Comparison of ENCODE assay signal across 8 cellular contexts in genomic region chr11:104968365-104968855, GRCh38. TPM values are rescaled to one million over a fixed set of nuclear protein-coding genes. Genes with fewer than 3 reads are reported as not detected.
DNase-seq lines count a peak whose midpoint lies in the region; ATAC-seq, FAIRE-seq and TF ChIP-seq lines count a peak whose summit lies in the region.

Gene CASP4 (minus strand): TSS chr11:104968574. CDS start chr11:104968525, 49 bp downstream.

- FAIRE-seq in astrocyte (lab: Jason Lieb, UNC): peak; percentile 66

- no peaks in the 10 kb centered on the region for H3K36me3 ChIP-seq in astrocyte (ENCODE audit: insufficient read depth, low read length)

- H3K27me3 ChIP-seq in astrocyte (ENCODE audit: insufficient read depth, low read length): no peaks in the 10 kb centered on the region

- H3K4me1 Mint-ChIP-seq in astrocyte (ENCODE audit: low read depth, unreplicated experiment) (no peaks in the 10 kb centered on the region), immature natural killer cell (peaks cover 46 to 56% of the 10 kb centered on the region in 2 donors)
- peaks cover 39% of the 10 kb centered on the region for H3K4me1 Mint-ChIP-seq in stimulated activated memory B cell treated with anti-CD40 and anti-IgM and Interleukin-4, amounts not matched to agents 10 μg/mL and 1 μg/mL and 100 μg/mL, for 72 hours

- ATAC-seq in GM18519 (IDR thresholded peaks at IDR 0.05; ENCODE audit: low FRiP score, unreplicated experiment) (peak; percentile 84), HG03045 (IDR thresholded peaks at IDR 0.05; ENCODE audit: unreplicated experiment) (peak; percentile 84)
- ATAC-seq in stimulated activated memory B cell treated with anti-CD40 and anti-IgM and Interleukin-4, amounts not matched to agents 10 μg/mL and 1 μg/mL and 100 μg/mL, for 72 hours: peak; percentile 73

- no peak for TF ChIP-seq CTCF in astrocyte (IDR thresholded peaks at IDR 0.05; ENCODE audit: insufficient read depth, low read depth, low read length)

- no peaks in the 10 kb centered on the region for H4K20me1 ChIP-seq in astrocyte (ENCODE audit: insufficient read depth, low read length)

- H3K4me3 ChIP-seq in astrocyte (ENCODE audit: insufficient read depth, low read depth, low read length): peak within 1 kb of the TSS; percentile 65

- H3K9me3 ChIP-seq in astrocyte (ENCODE audit: insufficient read depth, low read depth, low read length): no peaks in the 10 kb centered on the region

- H3K27me3 Mint-ChIP-seq in astrocyte (ENCODE audit: low read depth, unreplicated experiment): no peaks in the 10 kb centered on the region
- H3K27me3 Mint-ChIP-seq in immature natural killer cell (ENCODE audit: low read depth in 3 of 3): peaks cover 0 to 2% (median 0%) of the 10 kb centered on the region in 3 donors
- no peaks in the 10 kb centered on the region for H3K27me3 Mint-ChIP-seq in stimulated activated memory B cell treated with anti-CD40 and anti-IgM and Interleukin-4, amounts not matched to agents 10 μg/mL and 1 μg/mL and 100 μg/mL, for 72 hours

- no peak within 1 kb of the TSS for H3K4me3 Mint-ChIP-seq in astrocyte (ENCODE audit: unreplicated experiment)
- H3K4me3 Mint-ChIP-seq in immature natural killer cell: peak within 1 kb of the TSS; percentile 90 to 98 (median 97)
- H3K4me3 Mint-ChIP-seq in stimulated activated memory B cell treated with anti-CD40 and anti-IgM and Interleukin-4, amounts not matched to agents 10 μg/mL and 1 μg/mL and 100 μg/mL, for 72 hours: peak within 1 kb of the TSS; percentile 91

- no peaks in the 10 kb centered on the region for H3K4me1 ChIP-seq in astrocyte (ENCODE audit: insufficient read depth, low read length)

- no peaks in the 10 kb centered on the region for H3K79me2 ChIP-seq in astrocyte (ENCODE audit: insufficient read depth, low read length)

- H3K27ac Mint-ChIP-seq in astrocyte (ENCODE audit: unreplicated experiment): no peak within 1 kb of the TSS
- peak within 1 kb of the TSS; percentile 94 to 99 (median 97) for H3K27ac Mint-ChIP-seq in immature natural killer cell
- peak within 1 kb of the TSS; percentile 93 for H3K27ac Mint-ChIP-seq in stimulated activated memory B cell treated with anti-CD40 and anti-IgM and Interleukin-4, amounts not matched to agents 10 μg/mL and 1 μg/mL and 100 μg/mL, for 72 hours

- peak within 1 kb of the TSS; percentile 83 for H3K4me2 ChIP-seq in astrocyte (ENCODE audit: low read length)

- DNase-seq in Ammon's horn (ENCODE audit: low spot score): peak; percentile 17
- peak; percentile 67 for DNase-seq in NCI-H748 (lab: John Stamatoyannopoulos, UW; ENCODE audit: unreplicated experiment)
- DNase-seq in astrocyte (ENCODE audit: low read depth): peak; percentile 73
- peak; percentile 59 to 63 (median 60) for DNase-seq in immature natural killer cell
- no peak for DNase-seq in cerebellar nuclear complex (lab: John Stamatoyannopoulos, UW)

- H3K27ac ChIP-seq in astrocyte (ENCODE audit: low read depth, low read length): peak within 1 kb of the TSS; percentile 23

- H3K9me3 Mint-ChIP-seq in astrocyte (ENCODE audit: unreplicated experiment) (peaks cover 5% of the 10 kb centered on the region), immature natural killer cell (peaks cover 3 to 18% (median 12%) of the 10 kb centered on the region in 6 donors)
- peaks cover 7% of the 10 kb centered on the region for H3K9me3 Mint-ChIP-seq in stimulated activated memory B cell treated with anti-CD40 and anti-IgM and Interleukin-4, amounts not matched to agents 10 μg/mL and 1 μg/mL and 100 μg/mL, for 72 hours

- H3K36me3 Mint-ChIP-seq in astrocyte (ENCODE audit: low read depth, unreplicated experiment) (no peaks in the 10 kb centered on the region), immature natural killer cell (peaks cover 19% of the 10 kb centered on the region in 3 donors)
- H3K36me3 Mint-ChIP-seq in stimulated activated memory B cell treated with anti-CD40 and anti-IgM and Interleukin-4, amounts not matched to agents 10 μg/mL and 1 μg/mL and 100 μg/mL, for 72 hours: peaks cover 19% of the 10 kb centered on the region

- H3K9ac ChIP-seq in astrocyte (ENCODE audit: low read length): peak within 1 kb of the TSS; percentile 81

- H2AFZ ChIP-seq in astrocyte (ENCODE audit: low read depth, low read length): peak within 1 kb of the TSS; percentile 87

RNA-seq across cellular contexts. Expression of gene CASP4, which starts in this region (rescaled TPM):
- 0.62 and 0.86 TPM in 2 replicates for total RNA-seq in astrocyte
- 100 to 1,000 TPM; 141 to 184 (median 142) TPM for polyA plus RNA-seq in immature natural killer cell

Comparison
In these comparisons a context has a peak if more than half of its experiments do, and no peak if none do; other contexts are left out.
1. Peak in DNase-seq, H3K4me3 ChIP-seq, H3K27ac ChIP-seq, H3K9ac ChIP-seq and H3K4me2 ChIP-seq in astrocyte; RNA of the gene not detected or under 1 TPM.
2. DNase-seq: peak in Ammon's horn (single experiment), NCI-H748 (single experiment) and immature natural killer cell (3 of 3); none in cerebellar nuclear complex (0 of 2).
3. Peak in every context shown above with its lines, with median percentiles within 50 percentile points of each other: ATAC-seq.